ENCODE assay signal across 8 cellular contexts in the genomic region with DNA sequence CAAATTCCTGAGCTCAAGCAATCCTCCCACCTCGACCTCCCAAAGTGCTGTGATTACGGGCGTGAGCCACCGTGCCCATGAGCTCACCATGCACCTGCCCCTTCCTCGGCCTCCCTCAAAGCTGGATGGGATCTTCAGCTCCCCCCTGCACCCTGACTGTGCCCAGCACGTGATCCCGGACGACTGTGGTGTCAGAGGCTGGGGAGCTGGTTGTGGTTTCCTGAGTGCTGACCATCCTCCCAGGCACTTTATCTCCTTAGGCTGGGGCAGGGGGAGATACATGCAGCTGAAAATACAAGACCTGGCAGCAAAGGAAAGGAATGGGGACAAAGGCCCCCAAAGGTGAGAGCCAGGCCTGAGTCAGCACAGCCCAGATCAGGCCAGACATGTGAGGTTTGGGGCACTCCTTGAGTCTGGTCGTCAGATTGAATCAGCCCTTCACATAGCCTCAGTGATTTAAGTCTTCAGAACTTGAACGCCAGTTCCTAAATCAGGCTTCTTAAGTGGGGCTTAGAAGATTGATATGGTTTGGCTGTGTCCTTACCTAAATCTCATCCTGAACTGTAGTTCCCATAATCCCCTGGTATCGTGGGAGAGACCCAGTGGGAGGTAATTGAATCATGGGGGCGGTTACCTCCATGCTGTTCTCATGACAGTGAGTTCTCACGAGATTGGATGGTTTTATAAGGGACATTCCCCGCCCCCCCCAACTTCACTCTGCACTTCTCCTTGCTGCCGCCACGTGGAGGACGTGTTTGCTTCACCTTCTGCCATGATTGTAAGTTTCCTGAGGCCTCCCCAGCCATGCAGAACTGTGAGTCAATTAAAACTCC. TPM values are rescaled to one million over a fixed set of nuclear protein-coding genes. Genes with fewer than 3 reads are reported as not detected.
DNase-seq lines count a peak whose midpoint lies in the region; ATAC-seq, FAIRE-seq and TF ChIP-seq lines count a peak whose summit lies in the region.

No MANE protein-coding gene starts in this region.

- H3K4me2 ChIP-seq in A549, result peak overlapping the region; percentile 75
- no peak overlapping the region for H3K4me2 ChIP-seq in PC-9
- peak overlapping the region; percentile 55 for H3K4me2 ChIP-seq in K562 (ENCODE audit: insufficient read depth, low read length)

- POLR2A ChIA-PET in A549 (lab: Yijun Ruan, JAX), result no interaction called here
- POLR2A ChIA-PET in PC-9 (lab: Charles Lee; ENCODE audit: unreplicated experiment), result interaction anchor here (0.5 to 0.7 kb wide), 2 partner anchors 87 to 151 kb away, joined by 3 to 6 read pairs; no protein-coding TSS in a partner anchor
- POLR2A ChIA-PET in K562 (lab: Yijun Ruan, JAX), result interaction anchor here (0.7 to 1.2 kb wide), 5 partner anchors 82 to 254 kb away, joined by 3 to 5 read pairs (median 3); no protein-coding TSS in a partner anchor

- no peak overlapping the region for H2AFZ ChIP-seq in PC-9
- H2AFZ ChIP-seq in K562 (ENCODE audit: low read depth, low read length), result peak overlapping the region; percentile 72

- H3K9me2 ChIP-seq in PC-9 (ENCODE audit: insufficient read depth), result no peaks in the 10 kb centered on the region

- BruUV-seq in PC-9 (replicated peaks; lab: Mats Ljungman, UMichigan), result TSS peak; percentile 23
- BruUV-seq in K562 (replicated peaks; lab: Mats Ljungman, UMichigan), result no TSS peak

- TF ChIP-seq RAD21 in A549 (conservative IDR thresholded peaks at IDR 0.05 in 1 of 2, IDR thresholded peaks at IDR 0.05 in 1 of 2) (no peak), K562 (CRISPR knock-in tag; conservative IDR thresholded peaks at IDR 0.05 in 1 of 2, IDR thresholded peaks at IDR 0.05 in 1 of 2) (peak; percentile 24 to 49; a peak in 3 of 4 replicates)

- in situ Hi-C loops in K562 (cut with MboI), result loop anchor here (5.0 kb wide), 1 partner anchor 84 kb away; no protein-coding TSS in a partner anchor

- peak overlapping the region; percentile 26 to 34; a peak in 1 of 4 replicates for H3K9ac ChIP-seq in K562 (ENCODE audit: insufficient read depth in 1 of 2, low read depth in 2 of 2, low read length in 2 of 2)

- H3K9me1 ChIP-seq in K562 (ENCODE audit: control insufficient read depth, insufficient read depth, low read length), result no peaks in the 10 kb centered on the region

- no peak for TF ChIP-seq EP300 in A549 (IDR thresholded peaks at IDR 0.05)
- no peak for TF ChIP-seq EP300 in K562 (IDR thresholded peaks at IDR 0.05; ENCODE audit: low read length)

- CTCF ChIA-PET in A549 (lab: Yijun Ruan, JAX) (interaction anchor here (0.5 to 4.9 kb wide), 32 partner anchors 7 to 347 kb away, joined by 3 to 106 read pairs (median 6); no protein-coding TSS in a partner anchor), PC-9 (lab: Charles Lee) (interaction anchor here (0.6 to 1.4 kb wide), 3 partner anchors 40 to 83 kb away, joined by 3 to 7 read pairs (median 6); no protein-coding TSS in a partner anchor), K562 (lab: Yijun Ruan, JAX; ENCODE audit: low intra/inter-chr PET ratio) (interaction anchor here (0.8 to 2.5 kb wide), 3 partner anchors 83 to 513 kb away, joined by 4 to 32 read pairs (median 4); no protein-coding TSS in a partner anchor)

- no peaks in the 10 kb centered on the region for H3K9me3 ChIP-seq in A549
- no peaks in the 10 kb centered on the region for H3K9me3 ChIP-seq in PC-9 (ENCODE audit: insufficient read depth, low read depth)
- H3K9me3 ChIP-seq in K562 (replicated peaks; ENCODE audit: control insufficient read depth, insufficient read depth, low read depth, low read length), result no peaks in the 10 kb centered on the region

- ATAC-seq in A549 (peak; percentile 8 to 34; a peak in 3 of 6 replicates), K562 (peak; percentile 83)

- TF ChIP-seq POLR2A in A549 (IDR thresholded peaks at IDR 0.05; ENCODE audit: low read length) (no peak), K562 (conservative IDR thresholded peaks at IDR 0.05) (peak; percentile 64)

- no peak for TF ChIP-seq CTCF in A549 (IDR thresholded peaks at IDR 0.05)
- no peak for TF ChIP-seq CTCF in PC-9 (conservative IDR thresholded peaks at IDR 0.05)
- peak; percentile 25 to 36 (median 29); a peak in 4 of 6 replicates for TF ChIP-seq CTCF in K562 (IDR thresholded peaks at IDR 0.05 in 2 of 3, conservative IDR thresholded peaks at IDR 0.05 in 1 of 3; ENCODE audit: insufficient read depth in 2 of 3, low read depth in 1 of 3, low read length in 3 of 3)

- H4K20me1 ChIP-seq in PC-9 (ENCODE audit: insufficient read depth), result no peaks in the 10 kb centered on the region
- 0 out of 2 replicates have a peak, but pooled peaks cover 5% of the 10 kb centered on the region for H4K20me1 ChIP-seq in K562 (replicated peaks; ENCODE audit: control insufficient read depth, insufficient read depth, low read length)

- peak in 1 of 2 experiments; percentile 85 for DNase-seq in A549 (ENCODE audit: low read depth in 1 of 2, low spot score in 1 of 2)
- DNase-seq in GM19239 (ENCODE audit: insufficient read length, low spot score), result no peak
- DNase-seq in PC-9, result peak; percentile 38 to 42
- peak in 3 of 4 experiments; percentile 21 to 87 (median 38) for DNase-seq in K562 (ENCODE audit: extremely low read depth in 1 of 4, low spot score in 3 of 4)
- DNase-seq in stimulated activated CD4-positive, alpha-beta T cell treated with anti-CD3 and anti-CD28 coated beads, Interleukin-12 subunit alpha, Interleukin-12 subunit beta, amount 100 ng/mL, for 4 hours, result peak; percentile 28
- no peak for DNase-seq in foreskin melanocyte
- no peak for DNase-seq in glomerular visceral epithelial cell (ENCODE audit: extremely low spot score)
- DNase-seq in posterior vena cava (ENCODE audit: low spot score), result no peak

- no peaks in the 10 kb centered on the region for H3F3A ChIP-seq in PC-9 (ENCODE audit: insufficient read depth, low read depth)

- no peaks in the 10 kb centered on the region for H3K79me2 ChIP-seq in PC-9 (ENCODE audit: low read depth)
- no peaks in the 10 kb centered on the region for H3K79me2 ChIP-seq in K562 (ENCODE audit: control insufficient read depth, insufficient read depth, low read length)

- no peaks in the 10 kb centered on the region for H3K36me3 ChIP-seq in PC-9 (ENCODE audit: low read depth)
- H3K36me3 ChIP-seq in K562 (ENCODE audit: control insufficient read depth, insufficient read depth, low read length), result 0 out of 3 replicates have a peak, but pooled peaks cover 2% of the 10 kb centered on the region

- WGBS in A549 (ENCODE audit: missing lambda C conversion rate), result 46% methylated on average over 12 of the region's 17 CpGs
- 22% methylated on average over 15 of the region's 17 CpGs for WGBS in K562 (ENCODE audit: insufficient coverage, low coverage, missing lambda C conversion rate)

- intact Hi-C loops in PC-9 (cut with micrococcal nuclease; ENCODE audit: unreplicated experiment), result loop anchor here (1.0 to 10.0 kb wide), 3 partner anchors 62 to 518 kb away; no protein-coding TSS in a partner anchor
- intact Hi-C loops in K562 (cut with micrococcal nuclease), result loop anchor here (1.0 to 5.0 kb wide), 3 partner anchors 64 to 346 kb away; a partner anchor contains a TSS
- intact Hi-C loops in posterior vena cava (cut with DNase I), result loop anchor here (2.0 to 5.0 kb wide), 3 partner anchors 64 to 86 kb away; a partner anchor contains a TSS

- H3K27ac ChIP-seq in A549, result peak overlapping the region; percentile 46 to 80; a peak in 4 of 6 replicates
- no peak overlapping the region for H3K27ac ChIP-seq in PC-9
- H3K27ac ChIP-seq in K562 (ENCODE audit: extremely low read depth, low read depth, low read length), result peak overlapping the region; percentile 30; the same call in 2 of the 3 replicates

- no peak for FAIRE-seq in A549 (lab: Jason Lieb, UNC)
- peak; percentile 65 for FAIRE-seq in GM19239 (lab: Jason Lieb, UNC)
- FAIRE-seq in K562 (lab: Jason Lieb, UNC), result peak; percentile 87

- H3K4me3 ChIP-seq in A549, result no peak overlapping the region
- H3K4me3 ChIP-seq in PC-9, result no peak overlapping the region
- no peak overlapping the region for H3K4me3 ChIP-seq in K562

- no peaks in the 10 kb centered on the region for H3K27me3 ChIP-seq in PC-9 (ENCODE audit: insufficient read depth, low read depth)
- H3K27me3 ChIP-seq in K562 (ENCODE audit: control insufficient read depth in 2 of 2, insufficient read depth in 2 of 2, low read length in 2 of 2), result no peaks in the 10 kb centered on the region

- H3K4me1 ChIP-seq in A549 (peaks cover 15% of the 10 kb centered on the region), PC-9 (replicated peaks; ENCODE audit: insufficient read depth) (peaks cover 8% of the 10 kb centered on the region), K562 (replicated peaks in 1 of 2; ENCODE audit: control insufficient read depth in 2 of 2, insufficient read depth in 2 of 2, low read length in 2 of 2) (peaks cover 9 to 19% of the 10 kb centered on the region in 2 experiments; a peak in 4 of 5 replicates)

RNA-seq across cellular contexts. Expression of a gene that starts 35.8 kb away (rescaled TPM):
- 17.1 and 18.3 TPM in 2 replicates for polyA plus RNA-seq in A549 (2011; rRNA removed)
- 20.7 and 22.9 TPM in 2 replicates for polyA plus RNA-seq in A549 (2012; cell fraction: cytosol; rRNA removed)
- 23.1 and 25.8 TPM in 2 replicates for polyA plus RNA-seq in A549 (2012; cell fraction: nucleus; rRNA removed)
- 10.1 to 11.0 TPM (median 10.2 TPM) in 3 replicates for polyA plus RNA-seq in A549 (2017; fragmentation: RNase III; extraction: RNeasy Plus Mini Kit Qiagen cat#74134 plus additional on column Dnase treatment)
- polyA minus RNA-seq in A549 (2011; rRNA and poly(A)+ RNA removed), result 15.1 and 17.9 TPM in 2 replicates
- 30.1 and 34.3 TPM in 2 replicates for total RNA-seq in PC-9 (2021)
- 9.7 and 22.9 TPM in 2 replicates for total RNA-seq in K562 (2011; cell fraction: chromatin; rRNA removed; ENCODE audit: low replicate concordance)
- total RNA-seq in K562 (2011; cell fraction: nucleolus; rRNA removed), result 11.8 and 13.8 TPM in 2 replicates
- 10.5 and 11.8 TPM in 2 replicates for total RNA-seq in K562 (2011; cell fraction: nucleoplasm; rRNA removed)
- 3.0 and 4.6 TPM in 2 replicates for total RNA-seq in K562 (2014; rRNA removed)
- 4.2 and 4.4 TPM in 2 replicates for total RNA-seq in K562 (2014; rRNA removed; fragmentation: Illumina TruSeq; extraction: Trizol)
- 5.9 and 6.1 TPM in 2 replicates for total RNA-seq in K562 (2015; rRNA removed; fragmentation: Illumina TruSeq; extraction: Trizol)
- total RNA-seq in K562 (2021), result 15.7 and 16.0 TPM in 2 replicates
- polyA plus RNA-seq in K562 (2011; rRNA removed), result 15.3 and 16.0 TPM in 2 replicates
- polyA plus RNA-seq in K562 (2011; cell fraction: cytosol; rRNA removed), result 16.0 and 19.6 TPM in 2 replicates
- polyA plus RNA-seq in K562 (2011; cell fraction: nucleus; rRNA removed), result 21.6 and 24.8 TPM in 2 replicates
- 12.8 and 15.7 TPM in 2 replicates for polyA plus RNA-seq in K562 (2012)
- 18.8 and 19.5 TPM in 2 replicates for polyA plus RNA-seq in K562 (2014; fragmentation: Illumina TruSeq; extraction: Trizol)
- 1 to 10 TPM; 2.5 to 4.1 TPM for polyA plus RNA-seq in K562 (2014; fragmentation: Nextera tagmentation; extraction: Ambion mirVana)
- polyA plus RNA-seq in K562 (2014; rRNA removed), result 14.1 and 14.3 TPM in 2 replicates
- 12.2 and 14.1 TPM in 2 replicates for polyA minus RNA-seq in K562 (2011; rRNA and poly(A)+ RNA removed)
- polyA minus RNA-seq in K562 (2011; cell fraction: cytosol; rRNA and poly(A)+ RNA removed), result 8.0 and 9.1 TPM in 2 replicates
- 7.3 and 9.6 TPM in 2 replicates for polyA minus RNA-seq in K562 (2011; cell fraction: nucleus; rRNA and poly(A)+ RNA removed)
- 10 to 100 TPM; 34.1 to 36.3 TPM for total RNA-seq in posterior vena cava

RNA-seq across cellular contexts. Expression of a gene that starts 59.0 kb away (rescaled TPM):
- 628 and 740 TPM in 2 replicates for polyA plus RNA-seq in A549 (2011; rRNA removed)
- 788 and 1,278 TPM in 2 replicates for polyA plus RNA-seq in A549 (2012; cell fraction: cytosol; rRNA removed)
- 1,392 and 1,832 TPM in 2 replicates for polyA plus RNA-seq in A549 (2012; cell fraction: nucleus; rRNA removed)
- 1,284 to 1,468 TPM (median 1,457 TPM) in 3 replicates for polyA plus RNA-seq in A549 (2017; fragmentation: RNase III; extraction: RNeasy Plus Mini Kit Qiagen cat#74134 plus additional on column Dnase treatment)
- polyA minus RNA-seq in A549 (2011; rRNA and poly(A)+ RNA removed), result 615 and 777 TPM in 2 replicates
- total RNA-seq in PC-9 (2021), result 1,726 and 2,016 TPM in 2 replicates
- 73.0 and 172 TPM in 2 replicates for total RNA-seq in K562 (2011; cell fraction: chromatin; rRNA removed; ENCODE audit: low replicate concordance)
- 134 and 158 TPM in 2 replicates for total RNA-seq in K562 (2011; cell fraction: nucleolus; rRNA removed)
- total RNA-seq in K562 (2011; cell fraction: nucleoplasm; rRNA removed), result 104 and 119 TPM in 2 replicates
- 288 and 355 TPM in 2 replicates for total RNA-seq in K562 (2014; rRNA removed)
- total RNA-seq in K562 (2014; rRNA removed; fragmentation: Illumina TruSeq; extraction: Trizol), result 88.1 and 108 TPM in 2 replicates
- total RNA-seq in K562 (2015; rRNA removed; fragmentation: Illumina TruSeq; extraction: Trizol), result 187 and 191 TPM in 2 replicates
- 401 and 410 TPM in 2 replicates for total RNA-seq in K562 (2021)
- 70.1 and 173 TPM in 2 replicates for polyA plus RNA-seq in K562 (2011; rRNA removed)
- polyA plus RNA-seq in K562 (2011; cell fraction: cytosol; rRNA removed), result 89.6 and 124 TPM in 2 replicates
- polyA plus RNA-seq in K562 (2011; cell fraction: nucleus; rRNA removed), result 101 and 154 TPM in 2 replicates
- polyA plus RNA-seq in K562 (2012), result 282 and 441 TPM in 2 replicates
- polyA plus RNA-seq in K562 (2014; fragmentation: Illumina TruSeq; extraction: Trizol), result 250 and 316 TPM in 2 replicates
- 100 to 1,000 TPM in 1 of 2 experiments, 10 to 100 TPM in 1; 58.1 to 107 TPM for polyA plus RNA-seq in K562 (2014; fragmentation: Nextera tagmentation; extraction: Ambion mirVana)
- polyA plus RNA-seq in K562 (2014; rRNA removed), result 226 and 263 TPM in 2 replicates
- 52.4 and 66.2 TPM in 2 replicates for polyA minus RNA-seq in K562 (2011; rRNA and poly(A)+ RNA removed)
- polyA minus RNA-seq in K562 (2011; cell fraction: cytosol; rRNA and poly(A)+ RNA removed), result 125 and 206 TPM in 2 replicates
- 45.1 and 56.1 TPM in 2 replicates for polyA minus RNA-seq in K562 (2011; cell fraction: nucleus; rRNA and poly(A)+ RNA removed)
- total RNA-seq in posterior vena cava, result 100 to 1,000 TPM; 123 to 125 TPM

Comparison
In these comparisons a context has a peak if more than half of its experiments do, and no peak if none do; other contexts are left out.
1. DNase-seq: peak in PC-9 (2 of 2), K562 (3 of 4) and stimulated activated CD4-positive, alpha-beta T cell treated with anti-CD3 and anti-CD28 coated beads, Interleukin-12 subunit alpha, Interleukin-12 subunit beta, amount 100 ng/mL, for 4 hours (single experiment); none in GM19239 (single experiment), foreskin melanocyte (single experiment), glomerular visceral epithelial cell (single experiment) and posterior vena cava (single experiment).
2. CTCF ChIP-seq: peak in K562 (3 of 3); none in A549 (single experiment) and PC-9 (single experiment).